ENCODE assay signal across 25 cellular contexts in the genomic region with DNA sequence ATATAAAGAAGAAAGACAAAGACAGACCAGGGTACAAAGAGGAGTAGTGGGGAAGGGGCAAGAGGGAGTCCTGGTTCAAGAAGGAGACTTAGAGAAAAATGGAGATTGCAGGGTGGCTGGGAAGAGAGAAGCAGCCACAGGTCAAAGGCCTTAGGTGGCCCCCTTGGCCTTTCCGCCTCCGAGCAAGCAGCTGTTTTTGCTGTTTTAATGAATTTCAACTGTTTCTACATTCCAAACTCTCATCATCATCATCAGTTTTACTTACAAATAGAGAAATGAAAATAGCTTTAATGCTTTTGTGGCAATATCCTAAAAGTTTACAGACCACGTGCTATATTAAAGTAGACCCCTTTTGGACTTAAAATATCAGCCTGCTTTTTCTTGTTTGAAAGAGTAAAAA.
"Had no signal": no experiment of that assay in that cellular context is flagged by ENCODE, and none has a peak within 500 bp of the region (broad histone marks: within the 10 kb centered on the region; RNA-seq: fewer than 3 reads in every experiment).

No MANE protein-coding gene starts in this region.

- H2AFZ ChIP-seq: parathyroid adenoma had no signal

- H3K36me3 ChIP-seq: esophagus muscularis mucosa, stomach, thyroid gland, vagina had no signal

- H3K27me3 Mint-ChIP-seq: memory B cell, naive B cell, progenitor cell of endocrine pancreas had no signal

- ATAC-seq: left ventricle myocardium superior; mucosa of descending colon; sciatic nerve; stimulated activated effector memory CD8-positive, alpha-beta T cell treated with anti-CD3 and anti-CD28 coated beads, Interleukin-12 subunit alpha, Interleukin-12 subunit beta, amount 100 ng/mL, for 72 hours had no signal

- H3K79me2 ChIP-seq: parathyroid adenoma had no signal

- H3K36me3 Mint-ChIP-seq: immature natural killer cell; memory B cell; mesothelial cell of epicardium; naive B cell; stimulated activated effector memory CD8-positive, alpha-beta T cell treated with anti-CD3 and anti-CD28 coated beads, Interleukin-12 subunit alpha, Interleukin-12 subunit beta, amount 100 ng/mL, for 72 hours had no signal

- H3K27me3 ChIP-seq: esophagus muscularis mucosa, stomach, thyroid gland, vagina had no signal

- H3K4me3 Mint-ChIP-seq: immature natural killer cell; memory B cell; mesothelial cell of epicardium; naive B cell; nephron; stimulated activated effector memory CD8-positive, alpha-beta T cell treated with anti-CD3 and anti-CD28 coated beads, Interleukin-12 subunit alpha, Interleukin-12 subunit beta, amount 100 ng/mL, for 72 hours had no signal

- DNase-seq: dermis blood vessel endothelial cell; effector memory CD4-positive, alpha-beta T cell; hypothalamus; immature natural killer cell; islet precursor cell; left ventricle myocardium superior; mucosa of descending colon; naive B cell; stimulated activated CD4-positive, alpha-beta T cell treated with anti-CD3 and anti-CD28 coated beads, Interleukin-2, amount 100 ng/mL, for 24 hours; stimulated activated CD4-positive, alpha-beta T cell treated with anti-CD3 and anti-CD28 coated beads, Interleukin-4, amount 100 ng/mL, for 24 hours; stimulated activated naive CD4-positive, alpha-beta T cell treated with Interleukin-2 at 50 U/mL for 16 hours; stomach; thyroid gland; trophoblast cell had no signal

- H3K27ac Mint-ChIP-seq: immature natural killer cell; memory B cell; mesothelial cell of epicardium; naive B cell; stimulated activated effector memory CD8-positive, alpha-beta T cell treated with anti-CD3 and anti-CD28 coated beads, Interleukin-12 subunit alpha, Interleukin-12 subunit beta, amount 100 ng/mL, for 72 hours had no signal

- H3K9ac ChIP-seq: parathyroid adenoma had no signal

- H3K4me1 Mint-ChIP-seq: immature natural killer cell; memory B cell; naive B cell; stimulated activated effector memory CD8-positive, alpha-beta T cell treated with anti-CD3 and anti-CD28 coated beads, Interleukin-12 subunit alpha, Interleukin-12 subunit beta, amount 100 ng/mL, for 72 hours had no signal

- H3K4me3 ChIP-seq: coronary artery, esophagus muscularis mucosa, lung, mucosa of descending colon, stomach, thyroid gland, vagina had no signal

- H3K4me1 ChIP-seq: parathyroid adenoma, vagina had no signal

- H3K27ac ChIP-seq: coronary artery, esophagus muscularis mucosa, parathyroid adenoma, stomach, thyroid gland, vagina had no signal

- H3K9me3 ChIP-seq: esophagus muscularis mucosa, mucosa of descending colon, stomach, thyroid gland, vagina had no signal

- H3K9me3 Mint-ChIP-seq: immature natural killer cell; memory B cell; mesothelial cell of epicardium; naive B cell; nephron; stimulated activated effector memory CD8-positive, alpha-beta T cell treated with anti-CD3 and anti-CD28 coated beads, Interleukin-12 subunit alpha, Interleukin-12 subunit beta, amount 100 ng/mL, for 72 hours had no signal
